Comparison of ENCODE assay signal across 8 cellular contexts in genomic region chr10:90871761-90872647, GRCh38. TPM values are rescaled to one million over a fixed set of nuclear protein-coding genes. Genes with fewer than 3 reads are reported as not detected.
DNase-seq lines count a peak whose midpoint lies in the region; FAIRE-seq and TF ChIP-seq lines count a peak whose summit lies in the region.

TSS of gene RPP30 (plus strand) at chr10:90871974. CDS start at chr10:90871987, 13 bp downstream.

- peak; percentile 70 for DNase-seq in H54 (ENCODE audit: insufficient read length, low spot score)
- DNase-seq in LoVo (ENCODE audit: low spot score), result peak; percentile 79
- peak; percentile 82 for DNase-seq in SK-MEL-5 (ENCODE audit: low read depth, low spot score)
- peak; percentile 89 for DNase-seq in activated naive CD4-positive, alpha-beta T cell treated with anti-CD3 and anti-CD28 coated beads for 36 hours
- DNase-seq in frontal cortex (ENCODE audit: low spot score in 2 of 2), result peak; percentile 63 to 74
- peak; percentile 68 for DNase-seq in neuronal stem cell (ENCODE audit: low spot score)
- peak; percentile 92 for DNase-seq in superior temporal gyrus (ENCODE audit: extremely low spot score)

- no peak within 1 kb of the TSS for H2BK12ac ChIP-seq in neuronal stem cell (ENCODE audit: low read length)

- H3K18ac ChIP-seq in neuronal stem cell (ENCODE audit: low read length), result peak within 1 kb of the TSS; percentile 78

- no peak within 1 kb of the TSS for H3K14ac ChIP-seq in neuronal stem cell (ENCODE audit: low read length)

- peak within 1 kb of the TSS; percentile 95 to 97 for H3K4me3 ChIP-seq in neuronal stem cell (ENCODE audit: low read length in 2 of 2)

- peaks cover 14% of the 10 kb centered on the region for H3K36me3 Mint-ChIP-seq in activated naive CD4-positive, alpha-beta T cell treated with anti-CD3 and anti-CD28 coated beads for 36 hours (ENCODE audit: low read depth)

- peaks cover 10 to 27% of the 10 kb centered on the region in 2 donors for H3K36me3 ChIP-seq in neuronal stem cell (replicated peaks in 1 of 2; ENCODE audit: control insufficient read depth in 2 of 2, insufficient read depth in 2 of 2, low read length in 2 of 2)

- CTCF ChIA-PET in activated naive CD4-positive, alpha-beta T cell treated with anti-CD3 and anti-CD28 coated beads for 36 hours (lab: Charles Lee), result interaction anchor here (0.9 to 2.7 kb wide), 4 partner anchors 10 to 124 kb away, joined by 3 to 15 read pairs (median 8); partner anchors contain the start of gene HTR7

- H3K4ac ChIP-seq in neuronal stem cell (ENCODE audit: low read length), result no peak within 1 kb of the TSS

- H2BK5ac ChIP-seq in neuronal stem cell (ENCODE audit: low read length), result no peak within 1 kb of the TSS

- peaks cover 24% of the 10 kb centered on the region for H3K4me1 Mint-ChIP-seq in activated naive CD4-positive, alpha-beta T cell treated with anti-CD3 and anti-CD28 coated beads for 36 hours (ENCODE audit: low read depth)

- no peaks in the 10 kb centered on the region for H3K27me3 ChIP-seq in neuronal stem cell (ENCODE audit: control insufficient read depth in 3 of 3, insufficient read depth in 3 of 3, low read depth in 1 of 3, low read length in 3 of 3)

- H2AK5ac ChIP-seq in neuronal stem cell (ENCODE audit: low read depth, low read length), result no peak within 1 kb of the TSS

- H2AFZ ChIP-seq in neuronal stem cell (ENCODE audit: low read length), result peak within 1 kb of the TSS; percentile 96

- no peak within 1 kb of the TSS for H2BK15ac ChIP-seq in neuronal stem cell (ENCODE audit: low read length)

- FAIRE-seq in G401.6 (lab: Jason Lieb, UNC) (peak; percentile 76), H54 (lab: Jason Lieb, UNC) (peak; percentile 96), frontal cortex (lab: Jason Lieb, UNC) (no peak)

- H3K23ac ChIP-seq in neuronal stem cell (ENCODE audit: low read depth, low read length, poor library complexity), result no peak within 1 kb of the TSS

- peaks cover 14% of the 10 kb centered on the region for H3K27me3 Mint-ChIP-seq in activated naive CD4-positive, alpha-beta T cell treated with anti-CD3 and anti-CD28 coated beads for 36 hours (ENCODE audit: low read depth)

- peak; percentile 69 for TF ChIP-seq POLR2A in H54 (IDR thresholded peaks at IDR 0.05; ENCODE audit: low read depth, low read length)

- peaks cover 0 to 7% of the 10 kb centered on the region in 2 donors for H3K9me3 ChIP-seq in neuronal stem cell (replicated peaks in 1 of 2; ENCODE audit: control insufficient read depth in 2 of 2, insufficient read depth in 1 of 2, low read depth in 1 of 2, low read length in 2 of 2)

- intact Hi-C loops in activated naive CD4-positive, alpha-beta T cell treated with anti-CD3 and anti-CD28 coated beads for 36 hours (cut with micrococcal nuclease), result loop anchor here (1.0 to 10.0 kb wide), 17 partner anchors 14 to 1455 kb away; partner anchors contain the start of genes FGFBP3, HECTD2, HTR7 and KIF20B

- in situ Hi-C loops in SK-MEL-5 (cut with HindIII; ENCODE audit: low pct_unique_long_range_greater_than_20kb, low sequenced_read_pairs), result no loop called here

- peak within 1 kb of the TSS; percentile 1 for H3K27ac ChIP-seq in neuronal stem cell (replicated peaks; ENCODE audit: low read length)

- H3K4me3 Mint-ChIP-seq in activated naive CD4-positive, alpha-beta T cell treated with anti-CD3 and anti-CD28 coated beads for 36 hours, result peak within 1 kb of the TSS; percentile 96

- H3K79me1 ChIP-seq in neuronal stem cell (ENCODE audit: low read depth, low read length), result peaks cover 4% of the 10 kb centered on the region

- peak within 1 kb of the TSS; percentile 60 for H3K4me2 ChIP-seq in neuronal stem cell (ENCODE audit: insufficient read depth, low read length, poor library complexity, severe bottlenecking)

- peaks cover 4 to 5% of the 10 kb centered on the region in 2 donors for H3K4me1 ChIP-seq in neuronal stem cell (ENCODE audit: control insufficient read depth in 2 of 2, insufficient read depth in 1 of 2, low read depth in 1 of 2, low read length in 2 of 2)

- no peak within 1 kb of the TSS for H4K91ac ChIP-seq in neuronal stem cell (ENCODE audit: low read depth, low read length, poor library complexity)

- no peak within 1 kb of the TSS for H4K8ac ChIP-seq in neuronal stem cell (ENCODE audit: low read depth, low read length)

- H3K27ac Mint-ChIP-seq in activated naive CD4-positive, alpha-beta T cell treated with anti-CD3 and anti-CD28 coated beads for 36 hours, result peak within 1 kb of the TSS; percentile 90

- WGBS in neuronal stem cell (ENCODE audit: extremely low coverage in 2 of 2, insufficient read length in 2 of 2, insufficient replicate concordance in 1 of 2), 2 donors, result no CpG with 5 or more reads among the region's 43 CpGs

- H2BK120ac ChIP-seq in neuronal stem cell (ENCODE audit: low read depth, low read length), result no peak within 1 kb of the TSS

- H3K9me3 Mint-ChIP-seq in activated naive CD4-positive, alpha-beta T cell treated with anti-CD3 and anti-CD28 coated beads for 36 hours, result no peaks in the 10 kb centered on the region

- H3K9ac ChIP-seq in neuronal stem cell (ENCODE audit: low read depth, low read length, poor library complexity), result peak within 1 kb of the TSS; percentile 85

RNA-seq across cellular contexts. Expression of gene RPP30, which starts in this region (rescaled TPM):
- total RNA-seq in SK-MEL-5 (2014; rRNA removed; shearing (Covaris generic)), result 57.8 and 58.4 TPM in 2 replicates
- polyA plus RNA-seq in SK-MEL-5 (2015; cell fraction: cytosol; rRNA removed), result 30.0 and 34.8 TPM in 2 replicates
- polyA plus RNA-seq in SK-MEL-5 (2015; cell fraction: nucleus; rRNA removed), result 43.6 and 62.7 TPM in 2 replicates
- 10 to 100 TPM; 74.7 to 75.8 TPM for total RNA-seq in activated naive CD4-positive, alpha-beta T cell treated with anti-CD3 and anti-CD28 coated beads for 36 hours
- 94.6 TPM for total RNA-seq in frontal cortex
- polyA plus RNA-seq in neuronal stem cell (2013, experiment 1 of 2), result 59.7 TPM
- 62.0 TPM for polyA plus RNA-seq in neuronal stem cell (2013, experiment 2 of 2)

Comparison
In these comparisons a context has a peak if more than half of its experiments do, and no peak if none do; other contexts are left out.
1. Peak in every context shown above with its lines: DNase-seq, H3K4me3 ChIP-seq and H3K27ac ChIP-seq.